1 cellular context compared by ENCODE assay signal in the genomic region with DNA sequence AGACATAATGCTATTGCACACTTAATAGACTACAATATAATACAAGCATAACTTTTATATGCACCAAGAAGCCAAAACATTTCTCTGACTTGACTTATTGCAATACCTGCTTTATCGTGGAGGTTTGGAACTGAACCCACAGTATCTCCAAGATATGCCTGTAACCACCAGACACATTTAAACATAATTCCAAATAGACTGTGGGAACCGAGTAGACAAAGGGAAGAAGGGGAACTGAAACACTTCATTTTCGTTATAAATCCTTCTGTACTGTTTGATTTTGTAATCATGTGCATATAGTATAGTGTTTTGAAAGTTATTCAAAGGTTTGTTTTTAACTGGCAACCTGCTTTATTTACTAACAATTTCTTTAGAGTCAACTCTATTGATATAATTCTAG.
TF ChIP-seq lines count a peak whose summit lies in the region.

No MANE protein-coding gene starts in this region.

TF ChIP-seq in IMR-90, 13 proteins besides CTCF, POLR2A, EP300 and RAD21 (continued from another document):
- TF ChIP-seq, protein P1, sequence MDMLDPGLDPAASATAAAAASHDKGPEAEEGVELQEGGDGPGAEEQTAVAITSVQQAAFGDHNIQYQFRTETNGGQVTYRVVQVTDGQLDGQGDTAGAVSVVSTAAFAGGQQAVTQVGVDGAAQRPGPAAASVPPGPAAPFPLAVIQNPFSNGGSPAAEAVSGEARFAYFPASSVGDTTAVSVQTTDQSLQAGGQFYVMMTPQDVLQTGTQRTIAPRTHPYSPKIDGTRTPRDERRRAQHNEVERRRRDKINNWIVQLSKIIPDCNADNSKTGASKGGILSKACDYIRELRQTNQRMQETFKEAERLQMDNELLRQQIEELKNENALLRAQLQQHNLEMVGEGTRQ (IDR thresholded peaks at IDR 0.05; ENCODE audit: low read depth, low read length) = no peak
- TF ChIP-seq RCOR1 (IDR thresholded peaks at IDR 0.05; ENCODE audit: insufficient replicate concordance, low read length) = no peak
- TF ChIP-seq FOS (IDR thresholded peaks at IDR 0.05; ENCODE audit: low read depth, low read length) = no peak
